Comparison of ENCODE assay signal across 8 cellular contexts in genomic region chr19:29811125-29812079, GRCh38. TPM values are rescaled to one million over a fixed set of nuclear protein-coding genes. Genes with fewer than 3 reads are reported as not detected.
DNase-seq lines count a peak whose midpoint lies in the region; ATAC-seq and TF ChIP-seq lines count a peak whose summit lies in the region.

Gene CCNE1, plus strand, starts transcription at chr19:29811991. Its CDS starts 565 bp downstream, at chr19:29812556.

- H3K27ac Mint-ChIP-seq in activated T-helper 17 cell treated with anti-CD3 and anti-CD28 coated beads, Interleukin-2, amount 50 U/mL, for 72 hours = peak within 1 kb of the TSS; percentile 87
- H3K27ac Mint-ChIP-seq in nephron = peak within 1 kb of the TSS in 2 of 3 experiments; percentile 63 to 81

- ATAC-seq in DND-41 (ENCODE audit: insufficient read depth, low read depth) (peak; percentile 88), GM21723 (IDR thresholded peaks at IDR 0.05; ENCODE audit: unreplicated experiment) (peak; percentile 77)
- ATAC-seq in activated T-helper 17 cell treated with anti-CD3 and anti-CD28 coated beads, Interleukin-2, amount 50 U/mL, for 72 hours (replicated peaks) = peak; percentile 92

- H3K36me3 ChIP-seq in DND-41 (ENCODE audit: insufficient read depth, low read length) = peaks cover 11% of the 10 kb centered on the region; the same call in 1 of the 2 replicates
- no peaks in the 10 kb centered on the region for H3K36me3 ChIP-seq in KMS-11 (ENCODE audit: insufficient read depth)

- H3K4me3 Mint-ChIP-seq in activated T-helper 17 cell treated with anti-CD3 and anti-CD28 coated beads, Interleukin-2, amount 50 U/mL, for 72 hours = peak within 1 kb of the TSS; percentile 86
- H3K4me3 Mint-ChIP-seq in nephron = peak within 1 kb of the TSS; percentile 90 to 96 (median 91)

- TF ChIP-seq CTCF in DND-41 (IDR thresholded peaks at IDR 0.05; ENCODE audit: borderline replicate concordance, extremely low read depth, low read length, poor library complexity, severe bottlenecking) (no peak), KMS-11 (conservative IDR thresholded peaks at IDR 0.05; ENCODE audit: low read depth, low read length) (no peak), fibroblast of pulmonary artery (IDR thresholded peaks at IDR 0.05; ENCODE audit: low read length, missing control alignments) (no peak), nephron (IDR thresholded peaks at IDR 0.05; ENCODE audit: unreplicated experiment in 3 of 3) (no peak)

- H3K4me1 ChIP-seq in DND-41 (ENCODE audit: insufficient read depth, low read length) (peaks cover 22% of the 10 kb centered on the region), KMS-11 (ENCODE audit: low read depth, poor library complexity, severe bottlenecking) (no peaks in the 10 kb centered on the region)

- peaks cover 8% of the 10 kb centered on the region for H3K4me1 Mint-ChIP-seq in activated T-helper 17 cell treated with anti-CD3 and anti-CD28 coated beads, Interleukin-2, amount 50 U/mL, for 72 hours
- H3K4me1 Mint-ChIP-seq in nephron = peaks cover 33% of the 10 kb centered on the region

- H3K27me3 ChIP-seq in DND-41 (ENCODE audit: insufficient read depth, low read length, poor library complexity) = no peaks in the 10 kb centered on the region
- no peaks in the 10 kb centered on the region for H3K27me3 ChIP-seq in KMS-11 (ENCODE audit: insufficient read depth, low read depth)

- H3K27ac ChIP-seq in DND-41 (ENCODE audit: low read length) (peak within 1 kb of the TSS; percentile 78), KMS-11 (peak within 1 kb of the TSS; percentile 46)

- H4K20me1 ChIP-seq in DND-41 (ENCODE audit: insufficient read depth, low read length) (no peaks in the 10 kb centered on the region), KMS-11 (ENCODE audit: insufficient read depth) (no peaks in the 10 kb centered on the region)

- no peaks in the 10 kb centered on the region for H3K9me3 ChIP-seq in DND-41 (ENCODE audit: insufficient read depth, low read length, severe bottlenecking)

- H3K9ac ChIP-seq in DND-41 (ENCODE audit: low read depth, low read length) = peak within 1 kb of the TSS; percentile 68
- H3K9ac ChIP-seq in KMS-11 = peak within 1 kb of the TSS; percentile 83

- H3K79me2 ChIP-seq in DND-41 (ENCODE audit: insufficient read depth, low read length) (no peaks in the 10 kb centered on the region), KMS-11 (ENCODE audit: insufficient read depth, low read depth) (no peaks in the 10 kb centered on the region)

- H3K9me3 Mint-ChIP-seq in activated T-helper 17 cell treated with anti-CD3 and anti-CD28 coated beads, Interleukin-2, amount 50 U/mL, for 72 hours = no peaks in the 10 kb centered on the region
- H3K9me3 Mint-ChIP-seq in nephron = no peaks in the 10 kb centered on the region

- H3K36me3 Mint-ChIP-seq in activated T-helper 17 cell treated with anti-CD3 and anti-CD28 coated beads, Interleukin-2, amount 50 U/mL, for 72 hours (ENCODE audit: low read depth) = peaks cover 11% of the 10 kb centered on the region
- no peaks in the 10 kb centered on the region for H3K36me3 Mint-ChIP-seq in nephron (ENCODE audit: low read depth)

- H3K27me3 Mint-ChIP-seq in activated T-helper 17 cell treated with anti-CD3 and anti-CD28 coated beads, Interleukin-2, amount 50 U/mL, for 72 hours = no peaks in the 10 kb centered on the region
- H3K27me3 Mint-ChIP-seq in nephron (ENCODE audit: low read depth) = peaks cover 7% of the 10 kb centered on the region

- H3K4me2 ChIP-seq in DND-41 (ENCODE audit: insufficient read depth, low read length) = peak within 1 kb of the TSS; percentile 73
- H3K4me2 ChIP-seq in KMS-11 = peak within 1 kb of the TSS; percentile 64

- peak within 1 kb of the TSS; percentile 28 to 71; a peak in 3 of 4 replicates for H3K4me3 ChIP-seq in DND-41 (ENCODE audit: low read depth in 1 of 2, low read length in 2 of 2)
- no peak within 1 kb of the TSS for H3K4me3 ChIP-seq in KMS-11 (IDR thresholded peaks at IDR 0.05; ENCODE audit: insufficient read depth, low read depth, low read length)
- peak within 1 kb of the TSS; percentile 53 for H3K4me3 ChIP-seq in fibroblast of pulmonary artery (replicated peaks; ENCODE audit: low read depth, low read length)

- H2AFZ ChIP-seq in DND-41 (ENCODE audit: low read depth, low read length) (peak within 1 kb of the TSS; percentile 67), KMS-11 (ENCODE audit: low read depth) (peak within 1 kb of the TSS; percentile 58)

- DNase-seq in DND-41 = peak; percentile 93
- DNase-seq in RPMI8226 = peak; percentile 84
- peak; percentile 84 for DNase-seq in fibroblast of pulmonary artery (ENCODE audit: low read depth)
- peak; percentile 94 for DNase-seq in stimulated activated naive CD4-positive, alpha-beta T cell treated with Interleukin-2 at 50 U/mL for 16 hours (lab: John Stamatoyannopoulos, UW)

RNA-seq across cellular contexts. Expression of gene CCNE1, which starts in this region (rescaled TPM):
- total RNA-seq in activated T-helper 17 cell treated with anti-CD3 and anti-CD28 coated beads, Interleukin-2, amount 50 U/mL, for 72 hours = 10 to 100 TPM; 20.1 to 31.5 TPM
